In the genomic region with DNA sequence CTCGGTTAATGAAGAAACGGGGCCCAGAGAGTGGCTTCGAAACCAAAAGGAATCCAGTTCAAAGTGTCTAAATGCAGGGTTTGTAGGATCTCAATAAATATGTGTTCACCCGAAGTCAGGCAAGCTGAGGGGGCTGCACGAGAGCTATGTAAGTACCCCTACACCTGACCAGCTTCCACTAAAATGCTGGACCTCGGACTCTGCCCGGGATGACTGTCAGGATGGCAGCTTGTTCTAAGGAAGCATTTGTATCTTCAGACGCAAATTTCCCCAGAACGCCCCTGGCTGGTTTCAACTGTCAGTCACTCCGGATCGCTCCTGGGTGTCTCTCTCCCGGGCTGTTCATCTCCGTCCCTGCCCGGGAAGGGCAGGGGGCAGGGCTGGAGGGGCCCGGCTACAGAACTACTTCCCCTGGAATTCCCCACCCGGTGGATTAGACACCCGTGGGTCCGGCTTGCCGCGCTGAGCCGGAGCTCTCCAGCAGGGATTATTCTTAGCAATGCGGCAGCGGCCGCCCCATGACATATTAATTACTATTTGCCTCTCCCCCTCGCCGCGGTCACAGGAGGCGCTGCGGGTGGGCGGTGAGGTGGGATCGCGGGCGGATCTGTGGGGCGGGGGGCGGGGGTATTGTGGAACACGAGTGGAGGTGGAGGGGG, we compare ENCODE assay signal across 8 cellular contexts.
DNase-seq lines count a peak whose midpoint lies in the region; ATAC-seq and TF ChIP-seq lines count a peak whose summit lies in the region.

No MANE protein-coding gene starts in this region.

- H3K79me2 ChIP-seq in GM23338 (replicated peaks; ENCODE audit: insufficient read depth) (no peaks in the 10 kb centered on the region), hepatocyte (no peaks in the 10 kb centered on the region)

- H3K27ac Mint-ChIP-seq in GM23338, result no peak overlapping the region
- no peak overlapping the region for H3K27ac Mint-ChIP-seq in activated naive CD8-positive, alpha-beta T cell treated with anti-CD3 and anti-CD28 coated beads, Interleukin-2, amount 50 U/mL, for 24 hours

- H3K36me3 Mint-ChIP-seq in GM23338 (ENCODE audit: low read depth), result no peaks in the 10 kb centered on the region; the same call in 1 of the 3 replicates
- H3K36me3 Mint-ChIP-seq in activated naive CD8-positive, alpha-beta T cell treated with anti-CD3 and anti-CD28 coated beads, Interleukin-2, amount 50 U/mL, for 24 hours (ENCODE audit: low read depth), result no peaks in the 10 kb centered on the region

- H3K4me1 ChIP-seq in GM23338 (ENCODE audit: insufficient read depth) (peaks cover 28% of the 10 kb centered on the region), hepatocyte (ENCODE audit: insufficient read depth) (peaks cover 3% of the 10 kb centered on the region), gastrocnemius medialis (peaks cover 4 to 14% of the 10 kb centered on the region in 2 donors)

- H3K4me2 ChIP-seq in GM23338 (peak overlapping the region; percentile 97), hepatocyte (peak overlapping the region; percentile 99)

- TF ChIP-seq CTCF in GM23338 (conservative IDR thresholded peaks at IDR 0.05; ENCODE audit: low read depth in 2 of 2) (no peak), hepatocyte (IDR thresholded peaks at IDR 0.05; ENCODE audit: poor library complexity) (peak; percentile 3), gastrocnemius medialis (IDR thresholded peaks at IDR 0.05 in 4 of 5, conservative IDR thresholded peaks at IDR 0.05 in 1 of 5) (no peak)

- H3K9me3 Mint-ChIP-seq in GM23338, result no peaks in the 10 kb centered on the region; the same call in 2 of the 3 replicates
- no peaks in the 10 kb centered on the region for H3K9me3 Mint-ChIP-seq in activated naive CD8-positive, alpha-beta T cell treated with anti-CD3 and anti-CD28 coated beads, Interleukin-2, amount 50 U/mL, for 24 hours

- H3K27me3 Mint-ChIP-seq in GM23338 (ENCODE audit: insufficient read depth, low read depth, poor library complexity), result peaks cover 37% of the 10 kb centered on the region
- peaks cover 58% of the 10 kb centered on the region for H3K27me3 Mint-ChIP-seq in activated naive CD8-positive, alpha-beta T cell treated with anti-CD3 and anti-CD28 coated beads, Interleukin-2, amount 50 U/mL, for 24 hours

- H3K4me3 Mint-ChIP-seq in GM23338, result peak overlapping the region; percentile 94
- H3K4me3 Mint-ChIP-seq in activated naive CD8-positive, alpha-beta T cell treated with anti-CD3 and anti-CD28 coated beads, Interleukin-2, amount 50 U/mL, for 24 hours, result peak overlapping the region; percentile 36

- intact Hi-C loops in gastrocnemius medialis (cut with DNase I; ENCODE audit: low total_unique reads), result no loop called here

- H3K4me3 ChIP-seq in GM23338, result peak overlapping the region; percentile 87
- peak overlapping the region; percentile 63 for H3K4me3 ChIP-seq in hepatocyte
- peak overlapping the region; percentile 47 to 57 (median 50) for H3K4me3 ChIP-seq in gastrocnemius medialis

- in situ Hi-C loops in gastrocnemius medialis (cut with MboI; ENCODE audit: low sequenced_read_pairs in 4 of 4), result no loop called here

- DNase-seq in GM23338 (ENCODE audit: low spot score) (peak; percentile 61), hepatocyte (ENCODE audit: low spot score) (peak; percentile 55), gastrocnemius medialis (no peak), T-helper 2 cell (no peak)
- DNase-seq in activated naive CD8-positive, alpha-beta T cell treated with anti-CD3 and anti-CD28 coated beads, Interleukin-2, amount 50 U/mL, for 24 hours, result no peak

- H3K27me3 ChIP-seq in GM23338 (ENCODE audit: insufficient read depth), result peaks cover 52% of the 10 kb centered on the region
- H3K27me3 ChIP-seq in hepatocyte, result peaks cover 7% of the 10 kb centered on the region
- peaks cover 20 to 27% (median 23%) of the 10 kb centered on the region in 3 donors for H3K27me3 ChIP-seq in gastrocnemius medialis

- WGBS in hepatocyte (ENCODE audit: low lambda C conversion rate, missing lambda C conversion rate), result 3% methylated on average over 35 of the region's 36 CpGs

- TF ChIP-seq POLR2A in gastrocnemius medialis (IDR thresholded peaks at IDR 0.05), result no peak

- no peak overlapping the region for H3K27ac ChIP-seq in GM23338 (ENCODE audit: low read depth)
- H3K27ac ChIP-seq in hepatocyte, result no peak overlapping the region
- no peak overlapping the region for H3K27ac ChIP-seq in gastrocnemius medialis

- H4K20me1 ChIP-seq in GM23338 (replicated peaks; ENCODE audit: insufficient read depth) (no peaks in the 10 kb centered on the region), hepatocyte (ENCODE audit: insufficient read depth, poor library complexity, severe bottlenecking) (no peaks in the 10 kb centered on the region)

- peaks cover 9% of the 10 kb centered on the region for H3F3A ChIP-seq in GM23338 (replicated peaks; ENCODE audit: low read depth)

- no peaks in the 10 kb centered on the region for H3K9me2 ChIP-seq in GM23338 (ENCODE audit: insufficient read depth)
- H3K9me2 ChIP-seq in hepatocyte (replicated peaks; ENCODE audit: insufficient read depth), result no peaks in the 10 kb centered on the region

- peak overlapping the region; percentile 67 for H2AFZ ChIP-seq in GM23338
- peak overlapping the region; percentile 4 for H2AFZ ChIP-seq in hepatocyte

- ATAC-seq in GM23338 (peak; percentile 19), gastrocnemius medialis (no peak), GM21576 (IDR thresholded peaks at IDR 0.05; ENCODE audit: unreplicated experiment) (no peak), GM18517 (IDR thresholded peaks at IDR 0.05; ENCODE audit: unreplicated experiment) (no peak), HG03342 (IDR thresholded peaks at IDR 0.05; ENCODE audit: unreplicated experiment) (no peak)
- no peak for ATAC-seq in activated naive CD8-positive, alpha-beta T cell treated with anti-CD3 and anti-CD28 coated beads, Interleukin-2, amount 50 U/mL, for 24 hours

- H3K9me3 ChIP-seq in hepatocyte (ENCODE audit: low read depth) (no peaks in the 10 kb centered on the region), gastrocnemius medialis (no peaks in the 10 kb centered on the region)

- H3K36me3 ChIP-seq in GM23338 (ENCODE audit: insufficient read depth) (no peaks in the 10 kb centered on the region), hepatocyte (replicated peaks; ENCODE audit: insufficient read depth, low read depth) (no peaks in the 10 kb centered on the region), gastrocnemius medialis (no peaks in the 10 kb centered on the region)

- peaks cover 25% of the 10 kb centered on the region for H3K4me1 Mint-ChIP-seq in GM23338
- peaks cover 8% of the 10 kb centered on the region for H3K4me1 Mint-ChIP-seq in activated naive CD8-positive, alpha-beta T cell treated with anti-CD3 and anti-CD28 coated beads, Interleukin-2, amount 50 U/mL, for 24 hours

TF ChIP-seq in GM23338, 12 proteins besides CTCF, POLR2A, EP300 and RAD21:
- peak; percentile 2 for TF ChIP-seq EZH2 (IDR thresholded peaks at IDR 0.05; ENCODE audit: low read depth, unreplicated experiment)
- TF ChIP-seq ZNF331 (CRISPR knock-in tag; IDR thresholded peaks at IDR 0.05; ENCODE audit: low read depth), result no peak

Comparison
In these comparisons a context has a peak if more than half of its experiments do, and no peak if none do; other contexts are left out.
1. DNase-seq: peak in GM23338 (single experiment) and hepatocyte (single experiment); none in activated naive CD8-positive, alpha-beta T cell treated with anti-CD3 and anti-CD28 coated beads, Interleukin-2, amount 50 U/mL, for 24 hours (single experiment), gastrocnemius medialis (0 of 2) and T-helper 2 cell (0 of 5).
2. Peak in every context shown above with its lines, with median percentiles within 50 percentile points of each other: H3K4me3 ChIP-seq.